In genomic region chr7:64794171-64794844, GRCh38 we compare ENCODE assay signal across 1 cellular context.
A peak's percentile ranks its signal among the peaks of the same experiment; 100 is the strongest.
TF ChIP-seq lines count a peak whose summit lies in the region.

ZNF138 (plus strand) TSS chr7:64794428; CDS start chr7:64794569, 141 bp downstream.

TF ChIP-seq in HepG2, 621 proteins besides CTCF, POLR2A, EP300 and RAD21 (continued from another document and continues in another):
- no peak for TF ChIP-seq ZNF646 (CRISPR knock-in tag; IDR thresholded peaks at IDR 0.05)
- TF ChIP-seq AKAP8 (CRISPR knock-in tag; IDR thresholded peaks at IDR 0.05) = no peak
- TF ChIP-seq ZNF326 (CRISPR knock-in tag; IDR thresholded peaks at IDR 0.05; ENCODE audit: borderline replicate concordance) = no peak
- no peak for TF ChIP-seq ZBTB49 (CRISPR knock-in tag; IDR thresholded peaks at IDR 0.05; ENCODE audit: borderline replicate concordance)
- TF ChIP-seq ZNF253 (CRISPR knock-in tag; IDR thresholded peaks at IDR 0.05; ENCODE audit: borderline replicate concordance) = no peak
- no peak for TF ChIP-seq ZNF441 (CRISPR knock-in tag; IDR thresholded peaks at IDR 0.05; ENCODE audit: borderline replicate concordance)
- no peak; the same call in 1 of the 2 replicates for TF ChIP-seq ZNF749 (CRISPR knock-in tag; IDR thresholded peaks at IDR 0.05; ENCODE audit: borderline replicate concordance)
- TF ChIP-seq ZNF124 (CRISPR knock-in tag; IDR thresholded peaks at IDR 0.05) = no peak
- TF ChIP-seq MED1 (CRISPR knock-in tag; IDR thresholded peaks at IDR 0.05) = no peak
- no peak for TF ChIP-seq ZNF484 (CRISPR knock-in tag; IDR thresholded peaks at IDR 0.05; ENCODE audit: borderline replicate concordance, low read depth)
- TF ChIP-seq REST (IDR thresholded peaks at IDR 0.05; ENCODE audit: borderline replicate concordance in 1 of 2, low read depth in 1 of 2, low read length in 2 of 2) = no peak
- no peak for TF ChIP-seq ZNF431 (CRISPR knock-in tag; IDR thresholded peaks at IDR 0.05; ENCODE audit: borderline replicate concordance, low read depth)
- TF ChIP-seq SOX13 (IDR thresholded peaks at IDR 0.05) = no peak
- TF ChIP-seq SOX13 (CRISPR knock-in tag; conservative IDR thresholded peaks at IDR 0.05 in 1 of 2, IDR thresholded peaks at IDR 0.05 in 1 of 2) = no peak
- TF ChIP-seq ATF1 (CRISPR knock-in tag; IDR thresholded peaks at IDR 0.05) = peak; percentile 81
- TF ChIP-seq AHR (CRISPR knock-in tag; IDR thresholded peaks at IDR 0.05) = no peak
- TF ChIP-seq HDAC6 (IDR thresholded peaks at IDR 0.05; ENCODE audit: low read depth, low read length) = no peak
- peak; percentile 70; the same call in 1 of the 2 replicates for TF ChIP-seq POLR2AphosphoS5 (IDR thresholded peaks at IDR 0.05; ENCODE audit: low read depth, low read length)
- TF ChIP-seq GFI1 (CRISPR knock-in tag; IDR thresholded peaks at IDR 0.05; ENCODE audit: borderline replicate concordance) = no peak
- TF ChIP-seq ZNF274 (CRISPR knock-in tag; IDR thresholded peaks at IDR 0.05) = peak; percentile 68; the same call in 1 of the 2 replicates
- peak; percentile 84 for TF ChIP-seq ZNF230 (CRISPR knock-in tag; IDR thresholded peaks at IDR 0.05)
- no peak for TF ChIP-seq SNRNP70 (IDR thresholded peaks at IDR 0.05; ENCODE audit: low read depth, low read length)
- no peak for TF ChIP-seq KLF11 (CRISPR knock-in tag; IDR thresholded peaks at IDR 0.05)
- TF ChIP-seq ATM (IDR thresholded peaks at IDR 0.05; ENCODE audit: borderline replicate concordance) = no peak
- TF ChIP-seq ZBTB1 (CRISPR knock-in tag; IDR thresholded peaks at IDR 0.05; ENCODE audit: borderline replicate concordance) = no peak
- no peak for TF ChIP-seq BRF2 (CRISPR knock-in tag; IDR thresholded peaks at IDR 0.05)
- TF ChIP-seq ZNF644 (CRISPR knock-in tag; IDR thresholded peaks at IDR 0.05; ENCODE audit: low read depth) = no peak
- TF ChIP-seq SMYD3 (CRISPR knock-in tag; IDR thresholded peaks at IDR 0.05) = no peak
- TF ChIP-seq NFRKB (IDR thresholded peaks at IDR 0.05) = no peak
- TF ChIP-seq ZBTB39 (CRISPR knock-in tag; IDR thresholded peaks at IDR 0.05) = no peak
- TF ChIP-seq ETV6 (CRISPR knock-in tag; conservative IDR thresholded peaks at IDR 0.05) = no peak
- no peak for TF ChIP-seq TBX2 (CRISPR knock-in tag; IDR thresholded peaks at IDR 0.05; ENCODE audit: borderline replicate concordance)
- TF ChIP-seq ZNF777 (CRISPR knock-in tag; IDR thresholded peaks at IDR 0.05) = peak; percentile 51; the same call in 1 of the 2 replicates
- TF ChIP-seq RBM39 (IDR thresholded peaks at IDR 0.05; ENCODE audit: low read depth, low read length, poor library complexity, severe bottlenecking) = peak; percentile 36
- TF ChIP-seq ZNF207 (IDR thresholded peaks at IDR 0.05; ENCODE audit: borderline replicate concordance) = no peak
- no peak for TF ChIP-seq ZNF772 (CRISPR knock-in tag; IDR thresholded peaks at IDR 0.05)
- TF ChIP-seq GATAD2A (CRISPR knock-in tag; IDR thresholded peaks at IDR 0.05) = no peak
- TF ChIP-seq NFKB2 (CRISPR knock-in tag; IDR thresholded peaks at IDR 0.05; ENCODE audit: borderline replicate concordance) = no peak
- TF ChIP-seq EHMT2 (IDR thresholded peaks at IDR 0.05; ENCODE audit: borderline replicate concordance, low read depth, low read length) = no peak; the same call in 1 of the 2 replicates
- TF ChIP-seq FOXO4 (CRISPR knock-in tag; conservative IDR thresholded peaks at IDR 0.05) = no peak
- no peak for TF ChIP-seq ZNF713 (CRISPR knock-in tag; IDR thresholded peaks at IDR 0.05)
- no peak for TF ChIP-seq MTA3 (CRISPR knock-in tag; IDR thresholded peaks at IDR 0.05)
- TF ChIP-seq ZNF740 (CRISPR knock-in tag; IDR thresholded peaks at IDR 0.05) = no peak
- TF ChIP-seq FOSL1 (CRISPR knock-in tag; IDR thresholded peaks at IDR 0.05; ENCODE audit: borderline replicate concordance) = no peak
- TF ChIP-seq PAF1 (CRISPR knock-in tag; IDR thresholded peaks at IDR 0.05) = no peak
- TF ChIP-seq POLR2G (IDR thresholded peaks at IDR 0.05; ENCODE audit: low read depth, low read length) = peak; percentile 81
- no peak for TF ChIP-seq ZNF580 (CRISPR knock-in tag; IDR thresholded peaks at IDR 0.05; ENCODE audit: borderline replicate concordance, low read depth)
- TF ChIP-seq KDM3A (CRISPR knock-in tag; IDR thresholded peaks at IDR 0.05; ENCODE audit: low read depth) = no peak
- TF ChIP-seq MLX (CRISPR knock-in tag; IDR thresholded peaks at IDR 0.05) = no peak
- peak; percentile 65; the same call in 1 of the 2 replicates for TF ChIP-seq ZNF350 (CRISPR knock-in tag; IDR thresholded peaks at IDR 0.05; ENCODE audit: borderline replicate concordance, low read depth)
- TF ChIP-seq KDM4B (CRISPR knock-in tag; IDR thresholded peaks at IDR 0.05) = no peak
- TF ChIP-seq PRMT3 (CRISPR knock-in tag; IDR thresholded peaks at IDR 0.05; ENCODE audit: borderline replicate concordance, low read depth) = no peak
